8 cellular contexts compared by ENCODE assay signal in genomic region chr19:35249146-35249847, GRCh38. TPM values are rescaled to one million over a fixed set of nuclear protein-coding genes. Genes with fewer than 3 reads are reported as not detected.
A peak's percentile ranks its signal among the peaks of the same experiment; 100 is the strongest.
DNase-seq lines count a peak whose midpoint lies in the region; ATAC-seq, FAIRE-seq and TF ChIP-seq lines count a peak whose summit lies in the region.

No MANE protein-coding gene starts in this region.

- H3K36me3 Mint-ChIP-seq in CD14-positive monocyte: peaks cover 9% of the 10 kb centered on the region in 2 donors
- H3K36me3 Mint-ChIP-seq in activated naive CD8-positive, alpha-beta T cell treated with anti-CD3 and anti-CD28 coated beads for 36 hours: peaks cover 26% of the 10 kb centered on the region

- intact Hi-C loops in CD14-positive monocyte (cut with micrococcal nuclease) (no loop called here), lower lobe of right lung (cut with DNase I) (no loop called here)

- peaks cover 0 to 24% (median 15%) of the 10 kb centered on the region in 7 donors for H3K9me3 Mint-ChIP-seq in CD14-positive monocyte
- H3K9me3 Mint-ChIP-seq in activated naive CD8-positive, alpha-beta T cell treated with anti-CD3 and anti-CD28 coated beads for 36 hours: peaks cover 14% of the 10 kb centered on the region

- H3K4me1 ChIP-seq in HAP-1 (peaks cover 2% of the 10 kb centered on the region), lower lobe of right lung (peaks cover 45% of the 10 kb centered on the region)

- H3K27ac ChIP-seq in lower lobe of right lung: peak overlapping the region; percentile 95

- H3K27me3 ChIP-seq in HAP-1 (ENCODE audit: low read depth): no peaks in the 10 kb centered on the region
- H3K27me3 ChIP-seq in lower lobe of right lung (ENCODE audit: low read depth): peaks cover 24% of the 10 kb centered on the region

- H3K27me3 Mint-ChIP-seq in CD14-positive monocyte (ENCODE audit: low read depth in 3 of 3): peaks cover 46 to 57% (median 47%) of the 10 kb centered on the region in 3 donors
- no peaks in the 10 kb centered on the region for H3K27me3 Mint-ChIP-seq in activated naive CD8-positive, alpha-beta T cell treated with anti-CD3 and anti-CD28 coated beads for 36 hours

- DNase-seq in CD14-positive monocyte (ENCODE audit: low spot score): no peak
- DNase-seq in HAP-1 (ENCODE audit: low spot score in 2 of 2): peak in 1 of 2 experiments; percentile 40
- DNase-seq in activated naive CD8-positive, alpha-beta T cell treated with anti-CD3 and anti-CD28 coated beads for 36 hours: no peak
- no peak for DNase-seq in lower lobe of right lung
- DNase-seq in T-helper 9 cell: no peak
- DNase-seq in cortex of kidney (lab: John Stamatoyannopoulos, UW): no peak
- no peak for DNase-seq in H54 (ENCODE audit: insufficient read length, low spot score)
- no peak for DNase-seq in occipital lobe (lab: John Stamatoyannopoulos, UW)

- peaks cover 31% of the 10 kb centered on the region for H3K4me1 Mint-ChIP-seq in CD14-positive monocyte
- H3K4me1 Mint-ChIP-seq in activated naive CD8-positive, alpha-beta T cell treated with anti-CD3 and anti-CD28 coated beads for 36 hours: peaks cover 35% of the 10 kb centered on the region

- H3K27ac Mint-ChIP-seq in CD14-positive monocyte: no peak overlapping the region
- peak overlapping the region; percentile 93 for H3K27ac Mint-ChIP-seq in activated naive CD8-positive, alpha-beta T cell treated with anti-CD3 and anti-CD28 coated beads for 36 hours

- H3K4me3 Mint-ChIP-seq in CD14-positive monocyte: peak overlapping the region; percentile 65 to 86
- H3K4me3 Mint-ChIP-seq in activated naive CD8-positive, alpha-beta T cell treated with anti-CD3 and anti-CD28 coated beads for 36 hours: peak overlapping the region; percentile 95

- H3K36me3 ChIP-seq in HAP-1 (replicated peaks): peaks cover 37% of the 10 kb centered on the region
- peaks cover 24% of the 10 kb centered on the region for H3K36me3 ChIP-seq in lower lobe of right lung

- peak overlapping the region; percentile 98 for H3K4me3 ChIP-seq in HAP-1
- H3K4me3 ChIP-seq in lower lobe of right lung: peak overlapping the region; percentile 71

- TF ChIP-seq POLR2A in H54 (IDR thresholded peaks at IDR 0.05; ENCODE audit: low read depth, low read length): no peak

- no peaks in the 10 kb centered on the region; the same call in 1 of the 2 replicates for H3K9me3 ChIP-seq in HAP-1
- H3K9me3 ChIP-seq in lower lobe of right lung: peaks cover 3% of the 10 kb centered on the region

- no peak for FAIRE-seq in H54 (lab: Jason Lieb, UNC)

- ATAC-seq in lower lobe of right lung: peak in 1 of 2 donors; percentile 1

- TF ChIP-seq CTCF in CD14-positive monocyte (IDR thresholded peaks at IDR 0.05): no peak
- no peak for TF ChIP-seq CTCF in lower lobe of right lung (IDR thresholded peaks at IDR 0.05)

- in situ Hi-C loops in HAP-1 (cut with MboI; ENCODE audit: low sequenced_read_pairs): loop anchor here (5.0 kb wide), 1 partner anchor 87 kb away; no protein-coding TSS in a partner anchor

RNA-seq across cellular contexts. Expression of gene LSR, which starts 0.5 kb away (rescaled TPM):
- under 1 TPM in 1 of 2 donors, not detected in 1; 0.17 TPM for polyA plus RNA-seq in CD14-positive monocyte
- 10 to 100 TPM; 40.6 to 43.9 TPM for total RNA-seq in activated naive CD8-positive, alpha-beta T cell treated with anti-CD3 and anti-CD28 coated beads for 36 hours
- total RNA-seq in lower lobe of right lung (74.1 TPM), occipital lobe (3.1 TPM)

RNA-seq across cellular contexts. Expression of gene USF2, which starts 19.5 kb away (rescaled TPM):
- 1 to 10 TPM; 2.7 to 5.0 TPM for polyA plus RNA-seq in CD14-positive monocyte
- 100 to 1,000 TPM; 105 to 109 TPM for total RNA-seq in activated naive CD8-positive, alpha-beta T cell treated with anti-CD3 and anti-CD28 coated beads for 36 hours
- total RNA-seq in lower lobe of right lung (171 TPM), occipital lobe (36.0 TPM)

RNA-seq across cellular contexts. Expression of gene FAM187B, which starts 20.8 kb away (rescaled TPM):
- polyA plus RNA-seq in CD14-positive monocyte: not detected
- total RNA-seq in activated naive CD8-positive, alpha-beta T cell treated with anti-CD3 and anti-CD28 coated beads for 36 hours: not detected
- total RNA-seq in lower lobe of right lung (0.41 TPM), occipital lobe (not detected)

RNA-seq across cellular contexts. Expression of gene HAMP, which starts 33.0 kb away (rescaled TPM):
- not detected for polyA plus RNA-seq in CD14-positive monocyte
- under 1 TPM; 0.32 to 0.37 TPM for total RNA-seq in activated naive CD8-positive, alpha-beta T cell treated with anti-CD3 and anti-CD28 coated beads for 36 hours
- total RNA-seq in lower lobe of right lung (not detected), occipital lobe (not detected)

RNA-seq across cellular contexts. Expression of gene MAG, which starts 42.7 kb away (rescaled TPM):
- polyA plus RNA-seq in CD14-positive monocyte: not detected
- under 1 TPM; 0.20 to 0.29 TPM for total RNA-seq in activated naive CD8-positive, alpha-beta T cell treated with anti-CD3 and anti-CD28 coated beads for 36 hours
- not detected for total RNA-seq in lower lobe of right lung
- 0.47 TPM for total RNA-seq in occipital lobe

Comparison
In these comparisons a context has a peak if more than half of its experiments do, and no peak if none do; other contexts are left out.
1. RNA of gene LSR, which starts 0.5 kb away (total RNA-seq): 74.1 TPM in lower lobe of right lung (single experiment) and 40.6 to 43.9 TPM in activated naive CD8-positive, alpha-beta T cell treated with anti-CD3 and anti-CD28 coated beads for 36 hours; 3.1 TPM in occipital lobe (single experiment); every median in the first group is over 10 times any median in the second.